Comparison of ENCODE assay signal across 1 cellular context in genomic region chr17:79439493-79439892, GRCh38.
TF ChIP-seq lines count a peak whose summit lies in the region.

No MANE protein-coding gene starts in this region.

TF ChIP-seq in HepG2, 621 proteins besides CTCF, POLR2A, EP300 and RAD21:
- TF ChIP-seq CHCHD3 (CRISPR knock-in tag; IDR thresholded peaks at IDR 0.05) (no peak), MNT (IDR thresholded peaks at IDR 0.05) (peak; percentile 94), ADNP (CRISPR knock-in tag; IDR thresholded peaks at IDR 0.05) (no peak), SALL1 (CRISPR knock-in tag; IDR thresholded peaks at IDR 0.05) (no peak), NCOA2 (CRISPR knock-in tag; IDR thresholded peaks at IDR 0.05) (no peak), ZNF839 (CRISPR knock-in tag; IDR thresholded peaks at IDR 0.05; ENCODE audit: borderline replicate concordance) (no peak)
